1 cellular context compared by ENCODE assay signal in genomic region chr19:49916839-49917733, GRCh38.
TF ChIP-seq lines count a peak whose summit lies in the region.

No MANE protein-coding gene starts in this region.

TF ChIP-seq in A549, 52 proteins besides CTCF, POLR2A, EP300 and RAD21 (continued from another document):
- TF ChIP-seq ELK1 (IDR thresholded peaks at IDR 0.05; ENCODE audit: low read depth, low read length), result no peak
- TF ChIP-seq HDAC2 (IDR thresholded peaks at IDR 0.05), result no peak
- no peak for TF ChIP-seq TP53 (CRISPR knock-in tag; IDR thresholded peaks at IDR 0.05)
- TF ChIP-seq MYC (IDR thresholded peaks at IDR 0.05; ENCODE audit: borderline replicate concordance, low read length), result no peak
- no peak for TF ChIP-seq BHLHE40 (IDR thresholded peaks at IDR 0.05; ENCODE audit: low read depth, low read length)
- TF ChIP-seq CEBPB (IDR thresholded peaks at IDR 0.05), result no peak
- TF ChIP-seq MAFK (IDR thresholded peaks at IDR 0.05; ENCODE audit: partially characterized antibody), result no peak
- no peak for TF ChIP-seq FOSB (CRISPR knock-in tag; IDR thresholded peaks at IDR 0.05)
